ENCODE assay signal across 8 cellular contexts in genomic region chr6:57089265-57089664, GRCh38. TPM values are rescaled to one million over a fixed set of nuclear protein-coding genes. Genes with fewer than 3 reads are reported as not detected.
DNase-seq lines count a peak whose midpoint lies in the region; ATAC-seq and TF ChIP-seq lines count a peak whose summit lies in the region.

No MANE protein-coding gene starts in this region.

- TF ChIP-seq EP300 in upper lobe of left lung (IDR thresholded peaks at IDR 0.05): no peak

- intact Hi-C loops in heart left ventricle (cut with DNase I): loop anchor here in 4 of 10 donors (5.0 to 10.0 kb wide), 4 partner anchors 37 to 228 kb away; partner anchors contain the start of genes KIAA1586 (in 2 of the 4), PRIM2 (in 1 of the 4) and RAB23 (in 1 of the 4)
- intact Hi-C loops in cardiac septum (cut with DNase I): loop anchor here (5.0 kb wide), 1 partner anchor 42 kb away; the partner anchor contains the start of gene KIAA1586
- intact Hi-C loops in right lobe of liver (cut with DNase I): no loop called here

- no peaks in the 10 kb centered on the region for H3K9me3 ChIP-seq in heart left ventricle
- H3K9me3 ChIP-seq in adipocyte (ENCODE audit: control insufficient read depth, low read length): no peaks in the 10 kb centered on the region
- H3K9me3 ChIP-seq in right lobe of liver: no peaks in the 10 kb centered on the region
- no peaks in the 10 kb centered on the region for H3K9me3 ChIP-seq in upper lobe of left lung

- H3K4me3 ChIP-seq in heart left ventricle (peak overlapping the region in 11 of 12 donors; percentile 29 to 79 (median 65)), adipocyte (ENCODE audit: low read length) (peak overlapping the region; percentile 77), right lobe of liver (peak overlapping the region in 2 of 3 donors; percentile 34 to 68), upper lobe of left lung (peak overlapping the region in 3 of 4 donors; percentile 52 to 56 (median 54))

- no peak for TF ChIP-seq CTCF in heart left ventricle (IDR thresholded peaks at IDR 0.05)
- TF ChIP-seq CTCF in right lobe of liver (IDR thresholded peaks at IDR 0.05): no peak
- no peak for TF ChIP-seq CTCF in upper lobe of left lung (IDR thresholded peaks at IDR 0.05)

- no peak for TF ChIP-seq POLR2A in heart left ventricle (IDR thresholded peaks at IDR 0.05)
- no peak for TF ChIP-seq POLR2A in right lobe of liver (IDR thresholded peaks at IDR 0.05)
- TF ChIP-seq POLR2A in upper lobe of left lung (IDR thresholded peaks at IDR 0.05): no peak

- H3K27me3 ChIP-seq in heart left ventricle (no peaks in the 10 kb centered on the region), adipocyte (replicated peaks; ENCODE audit: control insufficient read depth, insufficient read depth, low read length) (no peaks in the 10 kb centered on the region), right lobe of liver (no peaks in the 10 kb centered on the region), upper lobe of left lung (no peaks in the 10 kb centered on the region)

- H3K4me1 ChIP-seq in heart left ventricle: peaks cover 3 to 38% (median 27%) of the 10 kb centered on the region in 12 donors
- H3K4me1 ChIP-seq in adipocyte (ENCODE audit: control insufficient read depth, insufficient read depth, low read length): peaks cover 32% of the 10 kb centered on the region
- peaks cover 0 to 19% (median 9%) of the 10 kb centered on the region in 4 donors for H3K4me1 ChIP-seq in right lobe of liver
- peaks cover 17 to 30% (median 27%) of the 10 kb centered on the region in 4 donors for H3K4me1 ChIP-seq in upper lobe of left lung

- H3K36me3 ChIP-seq in heart left ventricle (peaks cover 0 to 23% (median 6%) of the 10 kb centered on the region in 9 donors), adipocyte (ENCODE audit: control insufficient read depth, insufficient read depth, low read length, severe bottlenecking) (peaks cover 12% of the 10 kb centered on the region), right lobe of liver (no peaks in the 10 kb centered on the region), upper lobe of left lung (peaks cover 0 to 6% (median 0%) of the 10 kb centered on the region in 4 donors)

- DNase-seq in heart left ventricle: no peak
- no peak for DNase-seq in cardiac septum (ENCODE audit: low spot score)
- no peak for DNase-seq in adipocyte (ENCODE audit: low read depth)
- DNase-seq in right lobe of liver: no peak
- no peak for DNase-seq in upper lobe of left lung
- DNase-seq in MV-4-11 (lab: John Stamatoyannopoulos, UW): no peak

- no peak for ATAC-seq in heart left ventricle
- ATAC-seq in right lobe of liver: no peak
- no peak for ATAC-seq in upper lobe of left lung (ENCODE audit: low FRiP score in 2 of 2)
- ATAC-seq in HG03571 (IDR thresholded peaks at IDR 0.05; ENCODE audit: unreplicated experiment): no peak
- ATAC-seq in GM21381 (IDR thresholded peaks at IDR 0.05; ENCODE audit: unreplicated experiment): no peak

- H3K27ac ChIP-seq in heart left ventricle (peak overlapping the region in 8 of 12 donors; percentile 30 to 90 (median 84)), right lobe of liver (no peak overlapping the region), upper lobe of left lung (peak overlapping the region in 2 of 4 donors; percentile 82 to 88)

- peak overlapping the region; percentile 88 for H3K9ac ChIP-seq in adipocyte (ENCODE audit: low read length)

- 57 to 70% (median 65%) methylated on average over 3 of the region's 3 CpGs for WGBS in heart left ventricle, 4 donors
- 42% methylated on average over 3 of the region's 3 CpGs for WGBS in right lobe of liver (ENCODE audit: insufficient coverage, low coverage, low lambda C conversion rate, missing lambda C conversion rate)
- WGBS in upper lobe of left lung, 2 donors: 61 to 65% methylated on average over 3 of the region's 3 CpGs

RNA-seq across cellular contexts. Expression of gene ZNF451, which starts 0.7 kb away (rescaled TPM):
- 10 to 100 TPM; 17.7 to 37.1 (median 22.3) TPM for total RNA-seq in heart left ventricle
- polyA plus RNA-seq in heart left ventricle: 10 to 100 TPM in 1 of 2 donors, 1 to 10 TPM in 1; 8.8 to 11.5 TPM
- 31.6 TPM for total RNA-seq in cardiac septum
- total RNA-seq in right lobe of liver: 10 to 100 TPM; 14.4 to 24.9 (median 19.1) TPM
- 100 to 1,000 TPM in 1 of 6 donors, 10 to 100 TPM in 5; 39.7 to 117 (median 42.8) TPM for total RNA-seq in upper lobe of left lung

RNA-seq across cellular contexts. Expression of gene KIAA1586, which starts 42.8 kb away (rescaled TPM):
- total RNA-seq in heart left ventricle (10 to 100 TPM in 1 of 9 donors, 1 to 10 TPM in 8; 2.9 to 11.7 (median 6.9) TPM), cardiac septum (9.2 TPM), right lobe of liver (1 to 10 TPM; 3.2 to 6.5 (median 4.5) TPM), upper lobe of left lung (10 to 100 TPM in 2 of 6 donors, 1 to 10 TPM in 4; 2.7 to 11.3 (median 7.5) TPM)
- 1 to 10 TPM; 2.1 to 3.2 TPM for polyA plus RNA-seq in heart left ventricle

Comparison
In these comparisons a context has a peak if more than half of its experiments do, and no peak if none do; other contexts are left out.
1. H3K27ac ChIP-seq: peak in heart left ventricle (8 of 12); none in right lobe of liver (0 of 3).
2. Peak in every context shown above with its lines, with median percentiles within 50 percentile points of each other: H3K4me3 ChIP-seq.